Comparison of ENCODE assay signal across 9 cellular contexts in the genomic region with DNA sequence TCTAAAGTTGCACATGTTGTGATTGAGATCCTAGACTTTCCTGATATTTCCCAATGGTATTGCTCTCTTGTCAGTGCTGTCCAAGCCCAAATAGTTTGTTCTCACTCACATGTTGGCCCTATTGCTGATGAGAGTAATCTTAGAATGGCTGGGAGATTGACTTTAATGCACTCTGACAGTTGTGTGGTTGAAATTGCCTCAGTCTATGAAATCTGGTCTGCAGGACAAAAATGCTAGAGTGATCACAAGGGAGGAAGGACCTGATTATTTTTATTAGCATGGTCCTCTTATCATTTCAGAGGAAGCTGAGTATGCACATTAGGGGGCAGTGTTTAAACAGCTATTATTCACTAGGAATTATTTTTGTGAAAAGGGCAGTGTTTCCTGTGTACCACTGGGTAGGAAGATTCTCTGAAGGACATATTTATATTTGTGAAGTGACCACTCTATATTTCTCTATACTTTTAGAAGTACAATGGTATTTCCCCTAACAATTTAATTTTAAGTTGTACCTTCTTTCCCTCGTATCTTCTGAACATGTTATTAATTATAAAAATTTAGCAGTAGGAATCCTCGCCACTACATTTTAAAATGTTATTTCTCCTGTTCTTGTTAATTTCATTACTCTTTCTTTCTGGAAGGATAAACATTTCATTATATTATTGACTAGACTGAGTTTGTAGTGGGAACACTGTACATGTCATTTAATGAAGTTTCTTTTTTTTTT.
DNase-seq lines count a peak whose midpoint lies in the region; ATAC-seq and TF ChIP-seq lines count a peak whose summit lies in the region.
"Had no signal": no experiment of that assay in that cellular context is flagged by ENCODE, and none has a peak within 500 bp of the region (broad histone marks: within the 10 kb centered on the region; RNA-seq: fewer than 3 reads in every experiment).

No MANE protein-coding gene starts in this region.

- no peaks in the 10 kb centered on the region for H3K36me3 ChIP-seq in mucosa of descending colon (ENCODE audit: low read depth)

- no peak overlapping the region for H3K27ac Mint-ChIP-seq in endothelial cell (ENCODE audit: unreplicated experiment)
- H3K27ac Mint-ChIP-seq: activated CD4-positive, alpha-beta T cell treated with anti-CD3 and anti-CD28 coated beads, Interleukin-2, amount 10 ng/mL, durations not matched to agents 7 days and 5 days had no signal

- intact Hi-C loops in mucosa of descending colon (cut with DNase I, micrococcal nuclease), result no loop called here

- no peak for DNase-seq in GM10266 (ENCODE audit: extremely low spot score)
- peak; percentile 26 for DNase-seq in NCI-H69 (lab: John Stamatoyannopoulos, UW)
- no peak for DNase-seq in endothelial cell (ENCODE audit: low spot score)
- peak; percentile 34 for DNase-seq in pons (ENCODE audit: low spot score)
- no peak for DNase-seq in mucosa of descending colon
- DNase-seq in AG08396 (ENCODE audit: low spot score), result no peak
- DNase-seq: activated CD4-positive, alpha-beta T cell treated with anti-CD3 and anti-CD28 coated beads, Interleukin-2, amount 10 ng/mL, durations not matched to agents 7 days and 5 days had no signal

- TF ChIP-seq CTCF in GM10266 (IDR thresholded peaks at IDR 0.05; ENCODE audit: control insufficient read depth, insufficient read depth, low read depth, missing control alignments), result peak; percentile 25
- TF ChIP-seq CTCF in endothelial cell (IDR thresholded peaks at IDR 0.05; ENCODE audit: unreplicated experiment), result peak; percentile 15
- no peak for TF ChIP-seq CTCF in mucosa of descending colon (IDR thresholded peaks at IDR 0.05)

- H3K4me1 Mint-ChIP-seq in endothelial cell (ENCODE audit: unreplicated experiment), result peaks cover 19% of the 10 kb centered on the region
- H3K4me1 Mint-ChIP-seq: activated CD4-positive, alpha-beta T cell treated with anti-CD3 and anti-CD28 coated beads, Interleukin-2, amount 10 ng/mL, durations not matched to agents 7 days and 5 days had no signal

- no peaks in the 10 kb centered on the region for H3K9me3 ChIP-seq in mucosa of descending colon

- H3K36me3 Mint-ChIP-seq in endothelial cell (ENCODE audit: low read depth, unreplicated experiment), result no peaks in the 10 kb centered on the region

- H3K4me3 ChIP-seq in mucosa of descending colon, result no peak overlapping the region

- no peak overlapping the region for H3K4me3 Mint-ChIP-seq in endothelial cell (ENCODE audit: unreplicated experiment)
- H3K4me3 Mint-ChIP-seq: activated CD4-positive, alpha-beta T cell treated with anti-CD3 and anti-CD28 coated beads, Interleukin-2, amount 10 ng/mL, durations not matched to agents 7 days and 5 days had no signal

- ATAC-seq in mucosa of descending colon (no peak), GM21390 (IDR thresholded peaks at IDR 0.05; ENCODE audit: unreplicated experiment) (no peak), esophagus mucosa (no peak)

- H3K27me3 Mint-ChIP-seq in endothelial cell (ENCODE audit: unreplicated experiment), result no peaks in the 10 kb centered on the region

- H3K9me3 Mint-ChIP-seq in endothelial cell (ENCODE audit: unreplicated experiment), result no peaks in the 10 kb centered on the region
- H3K9me3 Mint-ChIP-seq: activated CD4-positive, alpha-beta T cell treated with anti-CD3 and anti-CD28 coated beads, Interleukin-2, amount 10 ng/mL, durations not matched to agents 7 days and 5 days had no signal

- no peaks in the 10 kb centered on the region for H3K4me1 ChIP-seq in mucosa of descending colon (ENCODE audit: low read depth)

Comparison
In these comparisons a context has a peak if more than half of its experiments do, and no peak if none do; other contexts are left out.
1. DNase-seq: peak in NCI-H69 (single experiment) and pons (single experiment); none in GM10266 (single experiment), endothelial cell (single experiment), mucosa of descending colon (0 of 3) and AG08396 (single experiment).